30 cellular contexts compared by ENCODE assay signal in genomic region chr1:70063861-70064260, GRCh38.
"Had no signal": no experiment of that assay in that cellular context is flagged by ENCODE, and none has a peak within 500 bp of the region (broad histone marks: within the 10 kb centered on the region; RNA-seq: fewer than 3 reads in every experiment).

No MANE protein-coding gene starts in this region.

- H3K79me2 ChIP-seq: parathyroid adenoma had no signal

- H3K36me3 ChIP-seq: neural progenitor cell, ovary, spleen, suprapubic skin, tibial artery, transverse colon, upper lobe of right lung, uterus had no signal

- ATAC-seq: naive thymus-derived CD8-positive, alpha-beta T cell; natural killer cell treated with Interleukin-12 subunit alpha and Interleukin-12 subunit beta and Interleukin-15 and Interleukin-18, amount 100 ng/mL, for 72 hours; psoas muscle; right cardiac atrium; sciatic nerve; stimulated activated memory B cell treated with anti-CD40 and anti-IgM and Interleukin-4, amounts not matched to agents 10 μg/mL and 1 μg/mL and 100 μg/mL, for 72 hours; stimulated activated naive CD8-positive, alpha-beta T cell treated with anti-CD3 and anti-CD28 coated beads, Interleukin-15, amount 100 ng/mL, for 72 hours; stimulated activated naive CD8-positive, alpha-beta T cell treated with anti-CD3 and anti-CD28 coated beads, Interleukin-15, Interleukin-2, amounts not matched to agents 100 U/mL and 50 U/mL, for 24 hours; upper lobe of right lung had no signal

- H3K4me1 ChIP-seq: neural progenitor cell, parathyroid adenoma, psoas muscle, spleen, suprapubic skin, testis, tibial artery, transverse colon, upper lobe of right lung, uterus had no signal

- H3K9me3 ChIP-seq: ovary, psoas muscle, spleen, suprapubic skin, testis, tibial artery, transverse colon, upper lobe of right lung, uterus had no signal

- H3K27me3 ChIP-seq: neural progenitor cell, ovary, spleen, suprapubic skin, testis, tibial artery, transverse colon, upper lobe of right lung, uterus had no signal

- DNase-seq: naive thymus-derived CD8-positive, alpha-beta T cell; nephron progenitor cell; occipital lobe; ovary; posterior cingulate gyrus; psoas muscle; right cardiac atrium; spleen; stimulated activated CD4-positive, alpha-beta T cell treated with anti-CD3 and anti-CD28 coated beads, Interleukin-12 subunit alpha, Interleukin-12 subunit beta, amount 100 ng/mL, for 4 hours; stimulated activated CD4-positive, alpha-beta T cell treated with anti-CD3 and anti-CD28 coated beads, Interleukin-1b, Interleukin-23, amount 100 ng/mL, for 48 hours; stimulated activated CD4-positive, alpha-beta T cell treated with anti-CD3 and anti-CD28 coated beads, Interleukin-4, amount 100 ng/mL, for 1 hour; stimulated activated CD4-positive, alpha-beta T cell treated with anti-CD3 and anti-CD28 coated beads, Interleukin-4, amount 100 ng/mL, for 4 hours; stimulated activated CD8-positive, alpha-beta memory T cell treated with anti-CD3 and anti-CD28 coated beads, Interleukin-4, amount 100 ng/mL, for 48 hours; stimulated activated naive CD4-positive, alpha-beta T cell; stimulated activated naive CD8-positive, alpha-beta T cell treated with anti-CD3 and anti-CD28 coated beads, Interleukin-15, amount 100 ng/mL, for 72 hours; stimulated activated naive CD8-positive, alpha-beta T cell treated with anti-CD3 and anti-CD28 coated beads, Interleukin-15, Interleukin-2, amounts not matched to agents 100 U/mL and 50 U/mL, for 24 hours; substantia nigra; testis; tibial artery; transverse colon; upper lobe of right lung; uterus had no signal

- H2AFZ ChIP-seq: neural progenitor cell, parathyroid adenoma had no signal

- H3K4me3 ChIP-seq: neural progenitor cell, ovary, psoas muscle, skin epidermis, smooth muscle cell, spleen, suprapubic skin, testis, tibial artery, transverse colon, upper lobe of right lung, uterus had no signal

- H3K9ac ChIP-seq: neural progenitor cell, parathyroid adenoma had no signal

- H3K4me2 ChIP-seq: neural progenitor cell, smooth muscle cell had no signal

- H3K27ac ChIP-seq: neural progenitor cell, ovary, parathyroid adenoma, psoas muscle, skin epidermis, spleen, suprapubic skin, testis, tibial artery, transverse colon, upper lobe of right lung, uterus had no signal
